In genomic region chr4:145770124-145770523, GRCh38 we compare ENCODE assay signal across 22 cellular contexts.
A peak's percentile ranks its signal among the peaks of the same experiment; 100 is the strongest.
DNase-seq lines count a peak whose midpoint lies in the region; ATAC-seq, FAIRE-seq and TF ChIP-seq lines count a peak whose summit lies in the region.
"Had no signal": no experiment of that assay in that cellular context is flagged by ENCODE, and none has a peak within 500 bp of the region (broad histone marks: within the 10 kb centered on the region; RNA-seq: fewer than 3 reads in every experiment).

No MANE protein-coding gene starts in this region.

- H3K4me1 Mint-ChIP-seq in activated naive CD8-positive, alpha-beta T cell treated with anti-CD3 and anti-CD28 coated beads for 36 hours: peaks cover 23% of the 10 kb centered on the region
- H3K4me1 Mint-ChIP-seq: CD4-positive, alpha-beta memory T cell; H9 had no signal

- H3K36me3 Mint-ChIP-seq in activated naive CD8-positive, alpha-beta T cell treated with anti-CD3 and anti-CD28 coated beads for 36 hours: peaks cover 61% of the 10 kb centered on the region

- ATAC-seq in K562 (no peak), GM21447 (IDR thresholded peaks at IDR 0.05; ENCODE audit: unreplicated experiment) (no peak)
- ATAC-seq: GM12878, GM23338, HCT116 had no signal

- H3K9me3 ChIP-seq in HEK293 (ENCODE audit: control insufficient read depth, insufficient read depth, low read depth, low read length): no peaks in the 10 kb centered on the region
- H3K9me3 ChIP-seq in K562 (replicated peaks; ENCODE audit: control insufficient read depth, insufficient read depth, low read depth, low read length): no peaks in the 10 kb centered on the region
- no peaks in the 10 kb centered on the region for H3K9me3 ChIP-seq in esophagus muscularis mucosa
- no peaks in the 10 kb centered on the region for H3K9me3 ChIP-seq in vagina
- H3K9me3 ChIP-seq: BE2C had no signal

- POLR2A ChIA-PET in HEK293 (lab: Yijun Ruan, JAX) (no interaction called here), K562 (lab: Yijun Ruan, JAX) (no interaction called here)

- no peaks in the 10 kb centered on the region for H3K27me3 Mint-ChIP-seq in activated naive CD8-positive, alpha-beta T cell treated with anti-CD3 and anti-CD28 coated beads for 36 hours
- H3K27me3 Mint-ChIP-seq: CD4-positive, alpha-beta memory T cell had no signal

- no peak for DNase-seq in K562 (ENCODE audit: extremely low read depth in 1 of 4, low spot score in 3 of 4)
- DNase-seq in esophagus muscularis mucosa (ENCODE audit: extremely low spot score): peak; percentile 50
- DNase-seq in activated naive CD8-positive, alpha-beta T cell treated with anti-CD3 and anti-CD28 coated beads for 36 hours: no peak
- DNase-seq in inferior parietal cortex (ENCODE audit: extremely low spot score): no peak
- no peak for DNase-seq in vagina (ENCODE audit: extremely low spot score in 2 of 2)
- DNase-seq: ACHN; AML-193; BE2C; CD4-positive, alpha-beta memory T cell; COR-L47; DMS153; DND-41; GDM1; H9; HFFc6 had no signal

- TF ChIP-seq POLR2A in K562 (conservative IDR thresholded peaks at IDR 0.05): no peak
- TF ChIP-seq POLR2A in esophagus muscularis mucosa (IDR thresholded peaks at IDR 0.05; ENCODE audit: low read depth): no peak
- TF ChIP-seq POLR2A in vagina (IDR thresholded peaks at IDR 0.05): no peak

- in situ Hi-C loops in K562 (cut with MboI): no loop called here

- no peaks in the 10 kb centered on the region for H4K20me1 ChIP-seq in K562 (replicated peaks; ENCODE audit: control insufficient read depth, insufficient read depth, low read length)
- H4K20me1 ChIP-seq: BLaER1 treated with 17β-estradiol and CSF1 and Interleukin-3, amounts not matched to agents 10 nM and 100 nM had no signal

- intact Hi-C loops in K562 (cut with micrococcal nuclease): no loop called here
- intact Hi-C loops in esophagus muscularis mucosa (cut with DNase I): no loop called here
- intact Hi-C loops in vagina (cut with DNase I): no loop called here

- BruUV-seq in K562 (replicated peaks; lab: Mats Ljungman, UMichigan): no TSS peak

- H3K27me3 ChIP-seq in K562 (ENCODE audit: control insufficient read depth in 2 of 2, insufficient read depth in 2 of 2, low read length in 2 of 2) (peaks cover 0 to 8% of the 10 kb centered on the region in 2 experiments; a peak in 3 of 5 replicates), esophagus muscularis mucosa (no peaks in the 10 kb centered on the region), vagina (no peaks in the 10 kb centered on the region)
- H3K27me3 ChIP-seq: BE2C; BLaER1 treated with 17β-estradiol and CSF1 and Interleukin-3, amounts not matched to agents 10 nM and 100 nM had no signal

- TF ChIP-seq CTCF in HEK293 (tag by site-specific recombination; IDR thresholded peaks at IDR 0.05) (no peak), K562 (IDR thresholded peaks at IDR 0.05 in 2 of 3, conservative IDR thresholded peaks at IDR 0.05 in 1 of 3; ENCODE audit: insufficient read depth in 2 of 3, low read depth in 1 of 3, low read length in 3 of 3) (no peak), esophagus muscularis mucosa (IDR thresholded peaks at IDR 0.05) (no peak), vagina (IDR thresholded peaks at IDR 0.05) (no peak)

- no peak for TF ChIP-seq EP300 in K562 (IDR thresholded peaks at IDR 0.05; ENCODE audit: low read length)
- no peak for TF ChIP-seq EP300 in esophagus muscularis mucosa (IDR thresholded peaks at IDR 0.05)

- no peaks in the 10 kb centered on the region for H3K9me1 ChIP-seq in K562 (ENCODE audit: control insufficient read depth, insufficient read depth, low read length)

- CTCF ChIA-PET in HEK293 (lab: Yijun Ruan, JAX): no interaction called here
- CTCF ChIA-PET in K562 (lab: Yijun Ruan, JAX; ENCODE audit: low intra/inter-chr PET ratio): no interaction called here

- H3K4me2 ChIP-seq in K562 (ENCODE audit: insufficient read depth, low read length): no peak overlapping the region
- H3K4me2 ChIP-seq: GM23338 had no signal

- no peaks in the 10 kb centered on the region for H3K4me1 ChIP-seq in HEK293 (ENCODE audit: control insufficient read depth, insufficient read depth, low read length)
- no peaks in the 10 kb centered on the region for H3K4me1 ChIP-seq in K562 (replicated peaks in 1 of 2; ENCODE audit: control insufficient read depth in 2 of 2, insufficient read depth in 2 of 2, low read length in 2 of 2)
- H3K4me1 ChIP-seq in esophagus muscularis mucosa: peaks cover 0 to 14% (median 9%) of the 10 kb centered on the region in 4 donors
- H3K4me1 ChIP-seq in vagina: no peaks in the 10 kb centered on the region
- H3K4me1 ChIP-seq: BE2C had no signal

- H3K9ac ChIP-seq in K562 (ENCODE audit: insufficient read depth in 1 of 2, low read depth in 2 of 2, low read length in 2 of 2): no peak overlapping the region

- WGBS in K562 (ENCODE audit: insufficient coverage, low coverage, missing lambda C conversion rate): 1% methylated on average over 4 of the region's 4 CpGs
- 85% methylated on average over 4 of the region's 4 CpGs for WGBS in esophagus muscularis mucosa

- no peak overlapping the region for H3K27ac Mint-ChIP-seq in activated naive CD8-positive, alpha-beta T cell treated with anti-CD3 and anti-CD28 coated beads for 36 hours
- H3K27ac Mint-ChIP-seq: CD4-positive, alpha-beta memory T cell; GM23338; HFFc6 had no signal

- FAIRE-seq in K562 (lab: Jason Lieb, UNC): no peak
- FAIRE-seq: A204.1, GM12878 had no signal

- H3K4me3 ChIP-seq in HEK293 (ENCODE audit: low read depth, low read length): no peak overlapping the region
- no peak overlapping the region for H3K4me3 ChIP-seq in K562
- no peak overlapping the region for H3K4me3 ChIP-seq in esophagus muscularis mucosa
- H3K4me3 ChIP-seq in vagina: no peak overlapping the region
- H3K4me3 ChIP-seq: BLaER1 treated with 17β-estradiol and CSF1 and Interleukin-3, amounts not matched to agents 10 nM and 100 nM; GM12878; GM23338 had no signal

- no peak overlapping the region for H3K4me3 Mint-ChIP-seq in activated naive CD8-positive, alpha-beta T cell treated with anti-CD3 and anti-CD28 coated beads for 36 hours
- H3K4me3 Mint-ChIP-seq: CD4-positive, alpha-beta memory T cell; GM23338; H9; HFFc6 had no signal

- H3K36me3 ChIP-seq in HEK293 (ENCODE audit: control insufficient read depth in 2 of 2, insufficient read depth in 1 of 2, low read length in 2 of 2) (peaks cover 0 to 33% of the 10 kb centered on the region in 2 experiments; a peak in 1 of 3 replicates), K562 (ENCODE audit: control insufficient read depth, insufficient read depth, low read length) (no peaks in the 10 kb centered on the region), esophagus muscularis mucosa (peaks cover 6 to 43% (median 25%) of the 10 kb centered on the region in 4 donors), vagina (peaks cover 0 to 14% of the 10 kb centered on the region in 2 donors)

- no peak overlapping the region for H2AFZ ChIP-seq in K562 (ENCODE audit: low read depth, low read length)
- H2AFZ ChIP-seq: GM23338 had no signal

- H3K9me3 Mint-ChIP-seq in activated naive CD8-positive, alpha-beta T cell treated with anti-CD3 and anti-CD28 coated beads for 36 hours: peaks cover 8% of the 10 kb centered on the region
- H3K9me3 Mint-ChIP-seq: GM23338, H9, HFFc6 had no signal

- TF ChIP-seq RAD21 in K562 (CRISPR knock-in tag; conservative IDR thresholded peaks at IDR 0.05 in 1 of 2, IDR thresholded peaks at IDR 0.05 in 1 of 2): no peak

- no peaks in the 10 kb centered on the region for H3K79me2 ChIP-seq in K562 (ENCODE audit: control insufficient read depth, insufficient read depth, low read length)

- H3K27ac ChIP-seq in HEK293 (ENCODE audit: extremely low read depth, low read depth, low read length): no peak overlapping the region
- no peak overlapping the region for H3K27ac ChIP-seq in K562 (ENCODE audit: extremely low read depth, low read depth, low read length)
- H3K27ac ChIP-seq in esophagus muscularis mucosa (replicated peaks in 1 of 4): no peak overlapping the region
- H3K27ac ChIP-seq in vagina: no peak overlapping the region

TF ChIP-seq in HEK293, 187 proteins besides CTCF, POLR2A, EP300 and RAD21 (continues in another document):
- TF ChIP-seq ZNF426 (tag by site-specific recombination; IDR thresholded peaks at IDR 0.05) (peak; percentile 82), ZNF266 (tag by site-specific recombination; IDR thresholded peaks at IDR 0.05; ENCODE audit: low read depth) (0 out of 2 replicates have a peak, but pooled peaks have one; percentile 17), ZNF510 (tag by site-specific recombination; IDR thresholded peaks at IDR 0.05; ENCODE audit: insufficient replicate concordance) (peak; percentile 56), ZNF529 (tag by site-specific recombination; IDR thresholded peaks at IDR 0.05; ENCODE audit: insufficient replicate concordance) (peak; percentile 30), ZNF423 (tag by site-specific recombination; IDR thresholded peaks at IDR 0.05) (no peak), ZNF394 (tag by site-specific recombination; IDR thresholded peaks at IDR 0.05; ENCODE audit: borderline replicate concordance) (peak; percentile 88; the same call in 1 of the 2 replicates), ZNF654 (tag by site-specific recombination; IDR thresholded peaks at IDR 0.05; ENCODE audit: low read depth) (peak; percentile 37)

TF ChIP-seq in K562, 482 proteins besides CTCF, POLR2A, EP300 and RAD21:
- TF ChIP-seq RBM25 (IDR thresholded peaks at IDR 0.05; ENCODE audit: low read depth, low read length, severe bottlenecking): peak; percentile 83
- TF ChIP-seq L3MBTL2 (IDR thresholded peaks at IDR 0.05): no peak
TF ChIP-seq in K562: peak in this region for 1.

Comparison
In these comparisons a context has a peak if more than half of its experiments do, and no peak if none do; other contexts are left out.
1. Of the 44 proteins assayed by ChIP-seq in both K562 and HEK293: peak only in K562: none; only in HEK293: REST, ZBTB11, ZBTB8A and ZNF140; in both: none; in neither: 40.